1 cellular context compared by ENCODE assay signal in the genomic region with DNA sequence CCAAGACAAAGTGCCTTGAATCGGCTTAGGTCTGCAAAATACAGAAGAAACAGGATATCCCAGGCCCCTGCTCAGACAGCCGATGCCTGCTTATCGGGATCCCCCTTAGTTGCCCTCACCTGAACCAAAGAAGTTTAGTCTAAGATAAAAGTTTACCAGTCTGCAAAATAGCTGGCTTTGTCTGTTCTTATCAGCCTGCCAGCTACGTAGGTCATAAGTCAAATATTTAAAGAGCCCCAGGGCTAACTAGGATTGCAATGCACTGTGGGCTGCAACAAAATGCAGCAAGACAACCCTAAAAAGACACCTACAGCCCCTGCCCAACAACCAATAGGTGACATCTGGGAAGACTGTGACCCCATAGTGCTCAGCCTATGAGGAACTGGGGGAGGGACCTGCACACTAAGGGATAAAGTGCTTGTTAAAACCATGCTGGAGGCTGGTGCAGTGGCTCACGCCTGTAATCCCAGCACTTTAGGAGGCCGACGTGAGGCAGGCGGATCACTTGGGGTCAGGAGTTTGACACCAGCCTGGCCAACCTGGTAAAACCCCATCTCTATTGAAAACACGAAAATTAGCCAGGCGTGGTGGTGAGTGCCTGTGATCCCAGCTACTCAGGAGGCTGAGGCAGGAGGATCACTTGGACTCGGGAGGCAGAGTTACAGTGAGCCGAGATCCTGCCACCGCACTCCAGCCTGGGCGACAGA.
TF ChIP-seq lines count a peak whose summit lies in the region.

No MANE protein-coding gene starts in this region.

TF ChIP-seq in K562, 482 proteins besides CTCF, POLR2A, EP300 and RAD21:
- TF ChIP-seq SNIP1 (IDR thresholded peaks at IDR 0.05; ENCODE audit: low read depth) (no peak), SAP30 (IDR thresholded peaks at IDR 0.05; ENCODE audit: borderline replicate concordance, insufficient read depth, low read depth, low read length, poor library complexity, severe bottlenecking) (no peak), SMARCE1 (IDR thresholded peaks at IDR 0.05) (no peak), NCOA4 (IDR thresholded peaks at IDR 0.05; ENCODE audit: partially characterized antibody) (no peak), ILK (tag; IDR thresholded peaks at IDR 0.05; ENCODE audit: borderline replicate concordance, low read depth) (no peak), RBBP5 (IDR thresholded peaks at IDR 0.05; ENCODE audit: borderline replicate concordance, insufficient read depth, low read length, poor library complexity, severe bottlenecking) (no peak), ATF1 (CRISPR knock-in tag; IDR thresholded peaks at IDR 0.05) (no peak), ATF1 (tag; IDR thresholded peaks at IDR 0.05) (peak; percentile 29; the same call in 1 of the 2 replicates), GABPB1 (CRISPR knock-in tag; IDR thresholded peaks at IDR 0.05) (no peak), BCL6 (CRISPR knock-in tag; IDR thresholded peaks at IDR 0.05) (no peak), SIX5 (IDR thresholded peaks at IDR 0.05; ENCODE audit: borderline replicate concordance in 1 of 2, insufficient read depth in 1 of 2, low read depth in 1 of 2, low read length in 2 of 2) (no peak), CHD1 (IDR thresholded peaks at IDR 0.05; ENCODE audit: low read length) (no peak), NR2C1 (IDR thresholded peaks at IDR 0.05) (no peak), NR2C1 (tag; IDR thresholded peaks at IDR 0.05) (0 out of 2 replicates have a peak, but pooled peaks have one; percentile 31), ZNF324 (CRISPR knock-in tag; IDR thresholded peaks at IDR 0.05) (no peak), ZNF253 (CRISPR knock-in tag; conservative IDR thresholded peaks at IDR 0.05) (no peak), ZNF140 (CRISPR knock-in tag; IDR thresholded peaks at IDR 0.05) (no peak), RBM25 (IDR thresholded peaks at IDR 0.05; ENCODE audit: low read depth, low read length, severe bottlenecking) (no peak), NR2C2 (CRISPR knock-in tag; IDR thresholded peaks at IDR 0.05) (no peak), NR2C2 (tag; IDR thresholded peaks at IDR 0.05) (peak; percentile 76), NFXL1 (CRISPR knock-in tag; IDR thresholded peaks at IDR 0.05) (no peak), NFYB (IDR thresholded peaks at IDR 0.05; ENCODE audit: extremely low read depth, insufficient read length) (peak; percentile 34), LEF1 (IDR thresholded peaks at IDR 0.05) (no peak), NR3C1 (CRISPR knock-in tag; IDR thresholded peaks at IDR 0.05) (no peak), TEAD1 (CRISPR knock-in tag; IDR thresholded peaks at IDR 0.05) (no peak), TCF7L2 (IDR thresholded peaks at IDR 0.05; ENCODE audit: low read depth, low read length) (no peak), ZNF766 (CRISPR knock-in tag; conservative IDR thresholded peaks at IDR 0.05) (no peak), MTF1 (CRISPR knock-in tag; IDR thresholded peaks at IDR 0.05; ENCODE audit: borderline replicate concordance) (no peak), ZNF133 (CRISPR knock-in tag; IDR thresholded peaks at IDR 0.05) (no peak), NCOA6 (IDR thresholded peaks at IDR 0.05) (no peak), SMAD3 (CRISPR knock-in tag; conservative IDR thresholded peaks at IDR 0.05) (no peak), PTBP1 (IDR thresholded peaks at IDR 0.05; ENCODE audit: low read depth, low read length) (no peak), ZNF639 (CRISPR knock-in tag; conservative IDR thresholded peaks at IDR 0.05 in 1 of 2, IDR thresholded peaks at IDR 0.05 in 1 of 2) (no peak), SNRNP70 (optimal IDR thresholded peaks at IDR 0.05; ENCODE audit: low read depth, low read length) (no peak), IRF2 (CRISPR knock-in tag; IDR thresholded peaks at IDR 0.05) (no peak), SMARCA5 (IDR thresholded peaks at IDR 0.05) (no peak), HMBOX1 (IDR thresholded peaks at IDR 0.05) (0 out of 2 replicates have a peak, but pooled peaks have one; percentile 39), ZBTB7A (IDR thresholded peaks at IDR 0.05; ENCODE audit: borderline replicate concordance, control insufficient read depth, low read depth, low read length) (no peak), ZNF24 (IDR thresholded peaks at IDR 0.05) (no peak)
- TF ChIP-seq, protein P1, sequence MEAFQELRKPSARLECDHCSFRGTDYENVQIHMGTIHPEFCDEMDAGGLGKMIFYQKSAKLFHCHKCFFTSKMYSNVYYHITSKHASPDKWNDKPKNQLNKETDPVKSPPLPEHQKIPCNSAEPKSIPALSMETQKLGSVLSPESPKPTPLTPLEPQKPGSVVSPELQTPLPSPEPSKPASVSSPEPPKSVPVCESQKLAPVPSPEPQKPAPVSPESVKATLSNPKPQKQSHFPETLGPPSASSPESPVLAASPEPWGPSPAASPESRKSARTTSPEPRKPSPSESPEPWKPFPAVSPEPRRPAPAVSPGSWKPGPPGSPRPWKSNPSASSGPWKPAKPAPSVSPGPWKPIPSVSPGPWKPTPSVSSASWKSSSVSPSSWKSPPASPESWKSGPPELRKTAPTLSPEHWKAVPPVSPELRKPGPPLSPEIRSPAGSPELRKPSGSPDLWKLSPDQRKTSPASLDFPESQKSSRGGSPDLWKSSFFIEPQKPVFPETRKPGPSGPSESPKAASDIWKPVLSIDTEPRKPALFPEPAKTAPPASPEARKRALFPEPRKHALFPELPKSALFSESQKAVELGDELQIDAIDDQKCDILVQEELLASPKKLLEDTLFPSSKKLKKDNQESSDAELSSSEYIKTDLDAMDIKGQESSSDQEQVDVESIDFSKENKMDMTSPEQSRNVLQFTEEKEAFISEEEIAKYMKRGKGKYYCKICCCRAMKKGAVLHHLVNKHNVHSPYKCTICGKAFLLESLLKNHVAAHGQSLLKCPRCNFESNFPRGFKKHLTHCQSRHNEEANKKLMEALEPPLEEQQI (IDR thresholded peaks at IDR 0.05), result no peak
- TF ChIP-seq, protein P2, sequence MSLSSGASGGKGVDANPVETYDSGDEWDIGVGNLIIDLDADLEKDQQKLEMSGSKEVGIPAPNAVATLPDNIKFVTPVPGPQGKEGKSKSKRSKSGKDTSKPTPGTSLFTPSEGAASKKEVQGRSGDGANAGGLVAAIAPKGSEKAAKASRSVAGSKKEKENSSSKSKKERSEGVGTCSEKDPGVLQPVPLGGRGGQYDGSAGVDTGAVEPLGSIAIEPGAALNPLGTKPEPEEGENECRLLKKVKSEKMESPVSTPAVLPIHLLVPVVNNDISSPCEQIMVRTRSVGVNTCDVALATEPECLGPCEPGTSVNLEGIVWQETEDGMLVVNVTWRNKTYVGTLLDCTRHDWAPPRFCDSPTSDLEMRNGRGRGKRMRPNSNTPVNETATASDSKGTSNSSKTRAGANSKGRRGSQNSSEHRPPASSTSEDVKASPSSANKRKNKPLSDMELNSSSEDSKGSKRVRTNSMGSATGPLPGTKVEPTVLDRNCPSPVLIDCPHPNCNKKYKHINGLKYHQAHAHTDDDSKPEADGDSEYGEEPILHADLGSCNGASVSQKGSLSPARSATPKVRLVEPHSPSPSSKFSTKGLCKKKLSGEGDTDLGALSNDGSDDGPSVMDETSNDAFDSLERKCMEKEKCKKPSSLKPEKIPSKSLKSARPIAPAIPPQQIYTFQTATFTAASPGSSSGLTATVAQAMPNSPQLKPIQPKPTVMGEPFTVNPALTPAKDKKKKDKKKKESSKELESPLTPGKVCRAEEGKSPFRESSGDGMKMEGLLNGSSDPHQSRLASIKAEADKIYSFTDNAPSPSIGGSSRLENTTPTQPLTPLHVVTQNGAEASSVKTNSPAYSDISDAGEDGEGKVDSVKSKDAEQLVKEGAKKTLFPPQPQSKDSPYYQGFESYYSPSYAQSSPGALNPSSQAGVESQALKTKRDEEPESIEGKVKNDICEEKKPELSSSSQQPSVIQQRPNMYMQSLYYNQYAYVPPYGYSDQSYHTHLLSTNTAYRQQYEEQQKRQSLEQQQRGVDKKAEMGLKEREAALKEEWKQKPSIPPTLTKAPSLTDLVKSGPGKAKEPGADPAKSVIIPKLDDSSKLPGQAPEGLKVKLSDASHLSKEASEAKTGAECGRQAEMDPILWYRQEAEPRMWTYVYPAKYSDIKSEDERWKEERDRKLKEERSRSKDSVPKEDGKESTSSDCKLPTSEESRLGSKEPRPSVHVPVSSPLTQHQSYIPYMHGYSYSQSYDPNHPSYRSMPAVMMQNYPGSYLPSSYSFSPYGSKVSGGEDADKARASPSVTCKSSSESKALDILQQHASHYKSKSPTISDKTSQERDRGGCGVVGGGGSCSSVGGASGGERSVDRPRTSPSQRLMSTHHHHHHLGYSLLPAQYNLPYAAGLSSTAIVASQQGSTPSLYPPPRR (CRISPR knock-in tag; IDR thresholded peaks at IDR 0.05; ENCODE audit: borderline replicate concordance), result no peak
- TF ChIP-seq, protein P3, sequence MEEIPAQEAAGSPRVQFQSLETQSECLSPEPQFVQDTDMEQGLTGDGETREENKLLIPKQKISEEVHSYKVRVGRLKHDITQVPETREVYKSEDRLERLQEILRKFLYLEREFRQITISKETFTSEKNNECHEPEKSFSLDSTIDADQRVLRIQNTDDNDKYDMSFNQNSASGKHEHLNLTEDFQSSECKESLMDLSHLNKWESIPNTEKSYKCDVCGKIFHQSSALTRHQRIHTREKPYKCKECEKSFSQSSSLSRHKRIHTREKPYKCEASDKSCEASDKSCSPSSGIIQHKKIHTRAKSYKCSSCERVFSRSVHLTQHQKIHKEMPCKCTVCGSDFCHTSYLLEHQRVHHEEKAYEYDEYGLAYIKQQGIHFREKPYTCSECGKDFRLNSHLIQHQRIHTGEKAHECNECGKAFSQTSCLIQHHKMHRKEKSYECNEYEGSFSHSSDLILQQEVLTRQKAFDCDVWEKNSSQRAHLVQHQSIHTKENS (CRISPR knock-in tag; IDR thresholded peaks at IDR 0.05), result no peak
- TF ChIP-seq, protein P4, sequence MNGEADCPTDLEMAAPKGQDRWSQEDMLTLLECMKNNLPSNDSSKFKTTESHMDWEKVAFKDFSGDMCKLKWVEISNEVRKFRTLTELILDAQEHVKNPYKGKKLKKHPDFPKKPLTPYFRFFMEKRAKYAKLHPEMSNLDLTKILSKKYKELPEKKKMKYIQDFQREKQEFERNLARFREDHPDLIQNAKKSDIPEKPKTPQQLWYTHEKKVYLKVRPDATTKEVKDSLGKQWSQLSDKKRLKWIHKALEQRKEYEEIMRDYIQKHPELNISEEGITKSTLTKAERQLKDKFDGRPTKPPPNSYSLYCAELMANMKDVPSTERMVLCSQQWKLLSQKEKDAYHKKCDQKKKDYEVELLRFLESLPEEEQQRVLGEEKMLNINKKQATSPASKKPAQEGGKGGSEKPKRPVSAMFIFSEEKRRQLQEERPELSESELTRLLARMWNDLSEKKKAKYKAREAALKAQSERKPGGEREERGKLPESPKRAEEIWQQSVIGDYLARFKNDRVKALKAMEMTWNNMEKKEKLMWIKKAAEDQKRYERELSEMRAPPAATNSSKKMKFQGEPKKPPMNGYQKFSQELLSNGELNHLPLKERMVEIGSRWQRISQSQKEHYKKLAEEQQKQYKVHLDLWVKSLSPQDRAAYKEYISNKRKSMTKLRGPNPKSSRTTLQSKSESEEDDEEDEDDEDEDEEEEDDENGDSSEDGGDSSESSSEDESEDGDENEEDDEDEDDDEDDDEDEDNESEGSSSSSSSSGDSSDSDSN (IDR thresholded peaks at IDR 0.05; ENCODE audit: borderline replicate concordance in 1 of 2, low read depth in 2 of 2, low read length in 2 of 2), result no peak
- TF ChIP-seq, protein P5, sequence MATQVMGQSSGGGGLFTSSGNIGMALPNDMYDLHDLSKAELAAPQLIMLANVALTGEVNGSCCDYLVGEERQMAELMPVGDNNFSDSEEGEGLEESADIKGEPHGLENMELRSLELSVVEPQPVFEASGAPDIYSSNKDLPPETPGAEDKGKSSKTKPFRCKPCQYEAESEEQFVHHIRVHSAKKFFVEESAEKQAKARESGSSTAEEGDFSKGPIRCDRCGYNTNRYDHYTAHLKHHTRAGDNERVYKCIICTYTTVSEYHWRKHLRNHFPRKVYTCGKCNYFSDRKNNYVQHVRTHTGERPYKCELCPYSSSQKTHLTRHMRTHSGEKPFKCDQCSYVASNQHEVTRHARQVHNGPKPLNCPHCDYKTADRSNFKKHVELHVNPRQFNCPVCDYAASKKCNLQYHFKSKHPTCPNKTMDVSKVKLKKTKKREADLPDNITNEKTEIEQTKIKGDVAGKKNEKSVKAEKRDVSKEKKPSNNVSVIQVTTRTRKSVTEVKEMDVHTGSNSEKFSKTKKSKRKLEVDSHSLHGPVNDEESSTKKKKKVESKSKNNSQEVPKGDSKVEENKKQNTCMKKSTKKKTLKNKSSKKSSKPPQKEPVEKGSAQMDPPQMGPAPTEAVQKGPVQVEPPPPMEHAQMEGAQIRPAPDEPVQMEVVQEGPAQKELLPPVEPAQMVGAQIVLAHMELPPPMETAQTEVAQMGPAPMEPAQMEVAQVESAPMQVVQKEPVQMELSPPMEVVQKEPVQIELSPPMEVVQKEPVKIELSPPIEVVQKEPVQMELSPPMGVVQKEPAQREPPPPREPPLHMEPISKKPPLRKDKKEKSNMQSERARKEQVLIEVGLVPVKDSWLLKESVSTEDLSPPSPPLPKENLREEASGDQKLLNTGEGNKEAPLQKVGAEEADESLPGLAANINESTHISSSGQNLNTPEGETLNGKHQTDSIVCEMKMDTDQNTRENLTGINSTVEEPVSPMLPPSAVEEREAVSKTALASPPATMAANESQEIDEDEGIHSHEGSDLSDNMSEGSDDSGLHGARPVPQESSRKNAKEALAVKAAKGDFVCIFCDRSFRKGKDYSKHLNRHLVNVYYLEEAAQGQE (CRISPR knock-in tag; IDR thresholded peaks at IDR 0.05; ENCODE audit: low read depth), result no peak
